ENCODE assay signal across 7 cellular contexts in the genomic region with DNA sequence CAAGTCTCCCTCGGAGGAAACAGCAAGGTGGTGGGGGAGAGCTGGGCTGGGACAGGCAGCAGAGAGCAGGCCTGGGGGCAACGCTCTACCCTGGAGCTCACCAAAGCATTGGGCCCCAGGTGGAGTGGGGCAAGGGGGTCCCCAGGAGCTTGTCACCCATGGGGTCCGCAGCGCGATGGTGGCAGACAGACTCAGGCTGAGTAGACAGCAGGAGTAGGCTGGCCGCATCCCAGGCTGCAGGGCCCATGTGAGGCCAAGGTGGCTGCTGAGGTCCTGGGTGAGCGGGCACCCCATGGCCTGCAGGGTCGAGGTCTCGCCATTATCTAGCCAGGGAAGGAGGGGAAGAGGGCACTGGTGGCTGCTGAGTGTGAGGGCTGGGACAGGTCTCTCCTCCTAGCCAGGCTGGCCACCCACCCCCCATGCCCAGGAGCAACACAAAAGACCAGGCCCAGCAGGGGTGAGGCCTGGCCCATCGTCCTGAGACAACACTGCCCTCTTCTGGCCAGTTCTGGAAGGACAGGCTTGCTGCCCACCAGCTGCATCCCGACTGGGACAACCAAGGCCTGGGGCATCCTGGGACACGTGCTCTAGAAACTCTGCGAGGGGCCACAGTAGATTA. TPM values are rescaled to one million over a fixed set of nuclear protein-coding genes. Genes with fewer than 3 reads are reported as not detected.
A peak's percentile ranks its signal among the peaks of the same experiment; 100 is the strongest.
DNase-seq lines count a peak whose midpoint lies in the region; ATAC-seq and TF ChIP-seq lines count a peak whose summit lies in the region.

No MANE protein-coding gene starts in this region.

- 66% methylated on average over 13 of the region's 13 CpGs for WGBS in right cardiac atrium
- WGBS in spleen, 5 donors, result 64 to 85% (median 69%) methylated on average over 4 to 13 of the region's 13 CpGs

- no peak overlapping the region for H2AFZ ChIP-seq in Loucy (ENCODE audit: low read length)

- no peaks in the 10 kb centered on the region for H4K20me1 ChIP-seq in Loucy (ENCODE audit: insufficient read depth, low read length, poor library complexity, severe bottlenecking)

- H3K9ac ChIP-seq in Loucy (ENCODE audit: low read depth, low read length, poor library complexity, severe bottlenecking), result no peak overlapping the region

- H3K4me1 ChIP-seq in Loucy (ENCODE audit: insufficient read depth, low read length, poor library complexity, severe bottlenecking) (no peaks in the 10 kb centered on the region), right cardiac atrium (ENCODE audit: control insufficient read depth, insufficient read depth, low read length) (no peaks in the 10 kb centered on the region), spleen (peaks cover 0 to 6% (median 0%) of the 10 kb centered on the region in 6 donors)

- TF ChIP-seq CTCF in GM10266 (IDR thresholded peaks at IDR 0.05; ENCODE audit: control insufficient read depth, insufficient read depth, low read depth, missing control alignments), result peak; percentile 95
- TF ChIP-seq CTCF in Loucy (conservative IDR thresholded peaks at IDR 0.05; ENCODE audit: low read length), result peak; percentile 84
- peak; percentile 92 to 99 (median 97) for TF ChIP-seq CTCF in spleen (IDR thresholded peaks at IDR 0.05 in 8 of 11, conservative IDR thresholded peaks at IDR 0.05 in 3 of 11)

- H3K9me3 ChIP-seq in Loucy (ENCODE audit: insufficient read depth, low read depth, low read length), result no peaks in the 10 kb centered on the region
- no peaks in the 10 kb centered on the region for H3K9me3 ChIP-seq in right cardiac atrium (ENCODE audit: control insufficient read depth, low read length)
- H3K9me3 ChIP-seq in spleen, result no peaks in the 10 kb centered on the region

- H3K27me3 ChIP-seq in Loucy (ENCODE audit: insufficient read depth, low read length, poor library complexity, severe bottlenecking) (no peaks in the 10 kb centered on the region), right cardiac atrium (ENCODE audit: control insufficient read depth, insufficient read depth) (no peaks in the 10 kb centered on the region), spleen (replicated peaks in 1 of 7) (no peaks in the 10 kb centered on the region)

- no peaks in the 10 kb centered on the region for H3F3A ChIP-seq in Loucy (ENCODE audit: low read depth)

- ATAC-seq in right cardiac atrium (peak; percentile 56 to 73), HG02938 (IDR thresholded peaks at IDR 0.05; ENCODE audit: unreplicated experiment) (no peak)

- peak; percentile 88 for DNase-seq in GM10266 (ENCODE audit: extremely low spot score)
- DNase-seq in T-helper 2 cell, result peak; percentile 30 to 68 (median 60)
- peak in 41 of 56 donors; percentile 18 to 75 (median 50) for DNase-seq in amygdala (lab: John Stamatoyannopoulos, UW)
- peak; percentile 70 to 91 (median 88) for DNase-seq in right cardiac atrium
- peak; percentile 91 for DNase-seq in spleen

- no peaks in the 10 kb centered on the region for H3K79me2 ChIP-seq in Loucy (ENCODE audit: insufficient read depth, low read length)

- H3K4me2 ChIP-seq in Loucy (ENCODE audit: low read depth, low read length, poor library complexity, severe bottlenecking), result no peak overlapping the region

- intact Hi-C loops in right cardiac atrium (cut with DNase I) (loop anchor here (2.0 to 5.0 kb wide), 4 partner anchors 164 to 169 kb away; no protein-coding TSS in a partner anchor), spleen (cut with DNase I; ENCODE audit: low total_unique reads) (loop anchor here (2.0 kb wide), 1 partner anchor 172 kb away; no protein-coding TSS in a partner anchor)

- no peaks in the 10 kb centered on the region for H3K9me2 ChIP-seq in Loucy (replicated peaks; ENCODE audit: low read depth, low read length)

- H3K4me3 ChIP-seq in Loucy (ENCODE audit: low read length, poor library complexity, severe bottlenecking) (no peak overlapping the region), right cardiac atrium (ENCODE audit: low read length) (no peak overlapping the region), spleen (no peak overlapping the region)

- no peaks in the 10 kb centered on the region for H3K36me3 ChIP-seq in Loucy (ENCODE audit: insufficient read depth, low read length)
- H3K36me3 ChIP-seq in spleen, result peaks cover 0 to 51% (median 14%) of the 10 kb centered on the region in 6 donors

- TF ChIP-seq POLR2A in spleen (IDR thresholded peaks at IDR 0.05), result no peak

- H3K27ac ChIP-seq in right cardiac atrium (ENCODE audit: low read length), result no peak overlapping the region
- H3K27ac ChIP-seq in spleen, result no peak overlapping the region

RNA-seq across cellular contexts. Expression of gene CEBPG, which starts 33.1 kb away (rescaled TPM):
- total RNA-seq in right cardiac atrium (10 to 100 TPM; 13.1 to 18.3 (median 15.7) TPM), spleen (10 to 100 TPM; 14.2 to 21.1 (median 16.5) TPM)
- polyA plus RNA-seq in right cardiac atrium (12.7 TPM), spleen (10 to 100 TPM in 1 of 3 donors, 1 to 10 TPM in 2; 9.3 to 15.6 (median 9.9) TPM)
